8 cellular contexts compared by ENCODE assay signal in genomic region chr2:85577386-85578242, GRCh38. TPM values are rescaled to one million over a fixed set of nuclear protein-coding genes. Genes with fewer than 3 reads are reported as not detected.
A peak's percentile ranks its signal among the peaks of the same experiment; 100 is the strongest.
DNase-seq lines count a peak whose midpoint lies in the region; ATAC-seq and FAIRE-seq lines count a peak whose summit lies in the region.

Gene VAMP8 (plus strand): TSS chr2:85577586. CDS start chr2:85577647, 61 bp downstream.

- H3K36me3 ChIP-seq in small intestine (ENCODE audit: control insufficient read depth in 2 of 2, insufficient read depth in 2 of 2, low read length in 2 of 2), result peaks cover 0 to 11% of the 10 kb centered on the region in 2 donors

- no peaks in the 10 kb centered on the region for H3K9me3 Mint-ChIP-seq in activated naive CD4-positive, alpha-beta T cell treated with anti-CD3 and anti-CD28 coated beads, Interleukin-2, amount 50 U/mL, for 24 hours

- no peaks in the 10 kb centered on the region for H3K36me3 Mint-ChIP-seq in activated naive CD4-positive, alpha-beta T cell treated with anti-CD3 and anti-CD28 coated beads, Interleukin-2, amount 50 U/mL, for 24 hours

- no peaks in the 10 kb centered on the region for H3K27me3 ChIP-seq in small intestine (ENCODE audit: control insufficient read depth in 2 of 2, insufficient read depth in 2 of 2, low read length in 2 of 2)

- H3K27ac Mint-ChIP-seq in activated naive CD4-positive, alpha-beta T cell treated with anti-CD3 and anti-CD28 coated beads, Interleukin-2, amount 50 U/mL, for 24 hours, result peak within 1 kb of the TSS; percentile 83

- ATAC-seq in GM18511 (IDR thresholded peaks at IDR 0.05; ENCODE audit: unreplicated experiment), result peak; percentile 86
- peak; percentile 51 for ATAC-seq in HG02943 (IDR thresholded peaks at IDR 0.05; ENCODE audit: low read depth, unreplicated experiment)

- peaks cover 44% of the 10 kb centered on the region for H3K4me1 Mint-ChIP-seq in activated naive CD4-positive, alpha-beta T cell treated with anti-CD3 and anti-CD28 coated beads, Interleukin-2, amount 50 U/mL, for 24 hours

- peak; percentile 37 for DNase-seq in RCC 7860 (ENCODE audit: low spot score)
- DNase-seq in small intestine, result peak; percentile 93
- DNase-seq in T1000 (lab: John Stamatoyannopoulos, UW), result no peak
- no peak for DNase-seq in cerebellar nuclear complex (lab: John Stamatoyannopoulos, UW)

- no peaks in the 10 kb centered on the region for H3K9me3 ChIP-seq in small intestine (ENCODE audit: control insufficient read depth, low read depth)

- FAIRE-seq in RCC 7860 (lab: Jason Lieb, UNC) (no peak), small intestine (lab: Jason Lieb, UNC) (no peak)

- peaks cover 2 to 3% of the 10 kb centered on the region in 2 donors for H3K4me1 ChIP-seq in small intestine (ENCODE audit: control insufficient read depth in 2 of 2, insufficient read depth in 1 of 2, low read depth in 1 of 2, low read length in 1 of 2)

- H3K4me3 ChIP-seq in iPS-11a (ENCODE audit: low read depth, low read length) (peak within 1 kb of the TSS; percentile 31), small intestine (ENCODE audit: low read depth in 1 of 2, low read length in 2 of 2) (peak within 1 kb of the TSS; percentile 78 to 84)

- no peaks in the 10 kb centered on the region for H3K27me3 Mint-ChIP-seq in activated naive CD4-positive, alpha-beta T cell treated with anti-CD3 and anti-CD28 coated beads, Interleukin-2, amount 50 U/mL, for 24 hours

- 3 to 24% (median 3%) methylated on average over 17 to 19 of the region's 19 CpGs for WGBS in small intestine, 3 donors

- peak within 1 kb of the TSS; percentile 91 for H3K4me3 Mint-ChIP-seq in activated naive CD4-positive, alpha-beta T cell treated with anti-CD3 and anti-CD28 coated beads, Interleukin-2, amount 50 U/mL, for 24 hours

- H3K27ac ChIP-seq in small intestine (ENCODE audit: low read depth in 1 of 2, low read length in 1 of 2), result peak within 1 kb of the TSS; percentile 80 to 90

RNA-seq across cellular contexts. Expression of gene VAMP8, which starts in this region (rescaled TPM):
- 1,000 to 10,000 TPM in 1 of 3 donors, 100 to 1,000 TPM in 2; 286 to 1,108 (median 952) TPM for polyA plus RNA-seq in small intestine

Comparison
In these comparisons a context has a peak if more than half of its experiments do, and no peak if none do; other contexts are left out.
1. DNase-seq: peak in RCC 7860 (single experiment) and small intestine (single experiment); none in T1000 (single experiment) and cerebellar nuclear complex (0 of 2).